ENCODE assay signal across 8 cellular contexts in genomic region chr14:100285913-100286400, GRCh38. TPM values are rescaled to one million over a fixed set of nuclear protein-coding genes. Genes with fewer than 3 reads are reported as not detected.
A peak's percentile ranks its signal among the peaks of the same experiment; 100 is the strongest.
DNase-seq lines count a peak whose midpoint lies in the region; ATAC-seq and TF ChIP-seq lines count a peak whose summit lies in the region.

No MANE protein-coding gene starts in this region.

- H3K36me3 ChIP-seq in BLaER1 treated with 17β-estradiol and CSF1 and Interleukin-3, amounts not matched to agents 10 nM and 100 nM = peaks cover 16 to 45% (median 21%) of the 10 kb centered on the region in 11 experiments; a peak in 17 of 22 replicates

- TF ChIP-seq CTCF in LNCAP (IDR thresholded peaks at IDR 0.05) (peak; percentile 14), dorsolateral prefrontal cortex (IDR thresholded peaks at IDR 0.05 in 54 of 56, conservative IDR thresholded peaks at IDR 0.05 in 2 of 56; ENCODE audit: low read depth in 1 of 56, partially characterized antibody in 56 of 56) (peak in 12 of 56 donors; percentile 1 to 56 (median 10)), nephron progenitor cell (IDR thresholded peaks at IDR 0.05) (no peak)

- H3K9me3 Mint-ChIP-seq in nephron progenitor cell = no peaks in the 10 kb centered on the region

- peak overlapping the region; percentile 80 for H3K4me3 Mint-ChIP-seq in nephron progenitor cell

- H3K9me3 ChIP-seq in BLaER1 treated with 17β-estradiol and CSF1 and Interleukin-3, amounts not matched to agents 10 nM and 100 nM (replicated peaks in 1 of 11) = no peaks in the 10 kb centered on the region

- H3K27me3 ChIP-seq in BLaER1 treated with 17β-estradiol and CSF1 and Interleukin-3, amounts not matched to agents 10 nM and 100 nM = no peaks in the 10 kb centered on the region
- no peaks in the 10 kb centered on the region for H3K27me3 ChIP-seq in dorsolateral prefrontal cortex

- no peak for ATAC-seq in GM21447 (IDR thresholded peaks at IDR 0.05; ENCODE audit: unreplicated experiment)

- H3K27ac Mint-ChIP-seq in nephron progenitor cell = no peak overlapping the region

- intact Hi-C loops in dorsolateral prefrontal cortex (cut with DNase I) = loop anchor here in 1 of 2 donors (2.0 to 5.0 kb wide), 2 partner anchors 43 to 91 kb away; partner anchors contain the start of gene WDR25

- peaks cover 53 to 94% (median 83%) of the 10 kb centered on the region in 10 experiments for H3K4me1 ChIP-seq in BLaER1 treated with 17β-estradiol and CSF1 and Interleukin-3, amounts not matched to agents 10 nM and 100 nM

- peak overlapping the region; percentile 84 to 99 (median 93) for H3K9ac ChIP-seq in BLaER1 treated with 17β-estradiol and CSF1 and Interleukin-3, amounts not matched to agents 10 nM and 100 nM

- H4K20me1 ChIP-seq in BLaER1 treated with 17β-estradiol and CSF1 and Interleukin-3, amounts not matched to agents 10 nM and 100 nM = peaks cover 46 to 90% (median 75%) of the 10 kb centered on the region in 11 experiments; a peak in 21 of 22 replicates

- H3K4me2 ChIP-seq in BLaER1 treated with 17β-estradiol and CSF1 and Interleukin-3, amounts not matched to agents 10 nM and 100 nM = peak overlapping the region; percentile 85 to 100 (median 94)

- peaks cover 6% of the 10 kb centered on the region for H3K36me3 Mint-ChIP-seq in nephron progenitor cell (ENCODE audit: low read depth)

- DNase-seq in dorsolateral prefrontal cortex (no peak), nephron progenitor cell (no peak), NCI-H82 (lab: John Stamatoyannopoulos, UW) (no peak), Kasumi-1 (lab: John Stamatoyannopoulos, UW) (no peak), hypothalamus (lab: John Stamatoyannopoulos, UW) (no peak)

- H3K27ac ChIP-seq in BLaER1 treated with 17β-estradiol and CSF1 and Interleukin-3, amounts not matched to agents 10 nM and 100 nM = peak overlapping the region; percentile 90 to 98 (median 95); a peak in 21 of 22 replicates
- peak overlapping the region in 55 of 59 donors; percentile 79 to 98 (median 91) for H3K27ac ChIP-seq in dorsolateral prefrontal cortex

- peak overlapping the region; percentile 63 to 85 (median 75) for H3K4me3 ChIP-seq in BLaER1 treated with 17β-estradiol and CSF1 and Interleukin-3, amounts not matched to agents 10 nM and 100 nM
- peak overlapping the region; percentile 72 to 97 (median 86) for H3K4me3 ChIP-seq in dorsolateral prefrontal cortex

- H3K27me3 Mint-ChIP-seq in nephron progenitor cell (ENCODE audit: low read depth, poor library complexity) = peaks cover 8% of the 10 kb centered on the region

- H3K4me1 Mint-ChIP-seq in nephron progenitor cell = peaks cover 68% of the 10 kb centered on the region

RNA-seq across cellular contexts. Expression of gene SLC25A29, which starts 20.3 kb away (rescaled TPM):
- total RNA-seq in dorsolateral prefrontal cortex = 100 to 1,000 TPM in 65 of 120 experiments, 10 to 100 TPM in 55; 58.8 to 204 (median 102) TPM

RNA-seq across cellular contexts. Expression of gene SLC25A47, which starts 37.2 kb away (rescaled TPM):
- total RNA-seq in dorsolateral prefrontal cortex = under 1 TPM in 5 of 120 experiments, not detected in 115; 0.28 to 0.36 (median 0.32) TPM

RNA-seq across cellular contexts. Expression of gene YY1, which starts 47.0 kb away (rescaled TPM):
- 10 to 100 TPM; 40.9 to 68.9 (median 52.3) TPM for total RNA-seq in dorsolateral prefrontal cortex
